In the genomic region with DNA sequence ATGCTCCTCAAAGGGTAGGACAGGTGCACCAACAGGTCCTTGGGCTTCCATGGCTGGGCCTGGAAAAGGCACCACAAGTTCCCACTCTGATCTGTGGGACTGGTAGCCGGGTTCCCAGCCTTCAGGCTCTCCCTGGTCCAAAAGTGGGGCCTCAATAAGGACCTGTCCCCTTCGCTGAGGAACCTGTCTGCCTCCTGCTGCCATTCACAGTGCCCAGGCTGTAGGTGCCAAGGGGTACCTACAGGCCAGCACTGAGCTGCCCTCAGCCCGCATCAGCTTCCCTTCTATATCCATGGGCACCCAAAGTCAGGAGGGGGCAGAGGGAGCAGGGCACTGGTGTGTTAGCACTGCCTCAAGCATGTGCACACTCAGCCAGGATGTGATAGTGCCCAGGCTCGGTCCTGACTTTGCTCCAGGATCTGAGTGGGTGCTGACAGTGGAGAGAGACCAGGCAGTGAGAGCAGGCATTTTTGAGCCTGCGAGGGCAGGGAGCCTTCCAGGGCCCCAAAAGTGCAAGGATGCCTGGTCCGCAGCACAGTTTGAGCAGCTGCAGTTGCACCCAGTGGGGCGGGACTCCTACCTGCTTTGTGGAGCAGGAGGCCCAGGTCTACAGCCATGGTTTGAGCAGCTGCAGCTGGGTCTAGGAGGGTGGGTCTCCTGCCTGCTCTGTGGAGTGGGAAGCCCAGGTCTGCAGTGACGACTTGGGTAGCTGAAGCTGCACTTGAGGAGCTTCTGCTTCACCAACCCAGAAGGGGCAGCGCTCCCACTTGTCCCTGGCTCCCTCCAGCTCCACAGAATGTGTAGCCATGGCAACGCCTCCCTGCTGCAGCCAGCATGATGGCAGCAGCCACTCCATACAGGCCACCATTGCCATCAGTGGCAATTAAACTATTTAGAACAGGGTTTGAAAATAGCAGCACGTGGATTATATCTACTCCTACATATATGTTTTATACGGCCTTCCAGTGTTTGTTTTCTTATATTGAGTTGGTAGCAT, we compare ENCODE assay signal across 20 cellular contexts.
"Had no signal": no experiment of that assay in that cellular context is flagged by ENCODE, and none has a peak within 500 bp of the region (broad histone marks: within the 10 kb centered on the region; RNA-seq: fewer than 3 reads in every experiment).

No MANE protein-coding gene starts in this region.

- H3K4me3 ChIP-seq: lung, prostate gland, right atrium auricular region had no signal

- ATAC-seq: activated naive CD4-positive, alpha-beta T cell treated with anti-CD3 and anti-CD28 coated beads, Interleukin-2, amount 50 U/mL, for 72 hours; left lobe of liver; naive thymus-derived CD4-positive, alpha-beta T cell; T-cell had no signal

- H3K9me3 Mint-ChIP-seq: neural crest cell; stimulated activated naive B cell treated with anti-CD40 and anti-IgM and Interleukin-4, amounts not matched to agents 10 μg/mL and 1 μg/mL and 100 μg/mL, for 72 hours had no signal

- H3K36me3 ChIP-seq: prostate gland, right atrium auricular region, WERI-Rb-1 had no signal

- DNase-seq: activated CD4-positive, alpha-beta T cell treated with anti-CD3 and anti-CD28 coated beads for 1 hour; activated CD4-positive, alpha-beta T cell treated with anti-CD3 and anti-CD28 coated beads, Interleukin-2, amount 50 U/mL, for 1 hour; activated gamma-delta T cell treated with Interleukin-2 at 50 U/mL for 16 hours; activated T-cell treated with anti-CD3 and anti-CD28 coated beads, Interleukin-2, amount 50 U/mL, for 1 hour; central memory CD4-positive, alpha-beta T cell; effector memory CD4-positive, alpha-beta T cell; foreskin keratinocyte; kidney; naive thymus-derived CD4-positive, alpha-beta T cell; stimulated activated CD4-positive, alpha-beta T cell treated with anti-CD3 and anti-CD28 coated beads, Interleukin-12 subunit alpha, Interleukin-12 subunit beta, amount 100 ng/mL, for 4 hours; stimulated activated naive B cell treated with anti-CD40 and anti-IgM and Interleukin-4, amounts not matched to agents 10 μg/mL and 1 μg/mL and 100 μg/mL, for 72 hours; T-cell; WERI-Rb-1 had no signal

- H3K4me3 Mint-ChIP-seq: naive thymus-derived CD4-positive, alpha-beta T cell; neural crest cell; stimulated activated naive B cell treated with anti-CD40 and anti-IgM and Interleukin-4, amounts not matched to agents 10 μg/mL and 1 μg/mL and 100 μg/mL, for 72 hours; T-cell; T-helper 2 cell treated with Interferon-gamma antibody and Interleukin-4, amounts not matched to agents 5 μg/mL and 100 μg/mL, for 36 hours had no signal

- H3K27ac Mint-ChIP-seq: activated naive CD4-positive, alpha-beta T cell treated with anti-CD3 and anti-CD28 coated beads, Interleukin-2, amount 50 U/mL, for 72 hours; naive thymus-derived CD4-positive, alpha-beta T cell; stimulated activated naive B cell treated with anti-CD40 and anti-IgM and Interleukin-4, amounts not matched to agents 10 μg/mL and 1 μg/mL and 100 μg/mL, for 72 hours; T-cell; T-helper 2 cell treated with Interferon-gamma antibody and Interleukin-4, amounts not matched to agents 5 μg/mL and 100 μg/mL, for 36 hours had no signal

- H3K36me3 Mint-ChIP-seq: activated naive CD4-positive, alpha-beta T cell treated with anti-CD3 and anti-CD28 coated beads, Interleukin-2, amount 50 U/mL, for 72 hours; naive thymus-derived CD4-positive, alpha-beta T cell; stimulated activated naive B cell treated with anti-CD40 and anti-IgM and Interleukin-4, amounts not matched to agents 10 μg/mL and 1 μg/mL and 100 μg/mL, for 72 hours; T-cell had no signal

- H3K4me1 Mint-ChIP-seq: naive thymus-derived CD4-positive, alpha-beta T cell; neural crest cell; stimulated activated naive B cell treated with anti-CD40 and anti-IgM and Interleukin-4, amounts not matched to agents 10 μg/mL and 1 μg/mL and 100 μg/mL, for 72 hours; T-cell had no signal

- H3K9me3 ChIP-seq: prostate gland, right atrium auricular region had no signal

- H3K27ac ChIP-seq: foreskin keratinocyte, prostate gland, right atrium auricular region, WERI-Rb-1 had no signal

- H3K27me3 ChIP-seq: right atrium auricular region had no signal

- H3K27me3 Mint-ChIP-seq: naive thymus-derived CD4-positive, alpha-beta T cell; stimulated activated naive B cell treated with anti-CD40 and anti-IgM and Interleukin-4, amounts not matched to agents 10 μg/mL and 1 μg/mL and 100 μg/mL, for 72 hours; T-cell had no signal

- H3K4me1 ChIP-seq: foreskin keratinocyte, prostate gland, right atrium auricular region had no signal
